ENCODE assay signal across 8 cellular contexts in the genomic region with DNA sequence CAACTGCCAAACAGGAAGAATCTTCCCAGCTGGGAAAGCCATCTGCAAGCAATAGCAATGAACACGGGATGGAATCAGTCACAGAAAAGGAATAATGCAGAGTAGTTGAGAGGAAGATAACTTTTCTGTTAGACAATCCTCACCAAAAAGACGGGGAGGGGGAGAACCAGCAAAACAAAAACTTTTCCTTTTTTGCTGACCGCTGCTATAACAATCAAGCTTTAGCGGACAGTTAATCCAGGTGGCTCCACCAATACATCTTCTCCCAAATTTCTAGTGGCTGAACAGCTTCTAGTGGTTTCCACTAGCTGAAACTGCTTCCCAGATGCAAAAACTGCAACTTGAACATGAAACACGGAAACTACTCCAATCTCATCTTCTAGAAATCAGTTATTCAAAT. TPM values are rescaled to one million over a fixed set of nuclear protein-coding genes. Genes with fewer than 3 reads are reported as not detected.
A peak's percentile ranks its signal among the peaks of the same experiment; 100 is the strongest.
DNase-seq lines count a peak whose midpoint lies in the region; ATAC-seq and TF ChIP-seq lines count a peak whose summit lies in the region.

No MANE protein-coding gene starts in this region.

- peaks cover 60 to 82% (median 67%) of the 10 kb centered on the region in 4 donors for H3K4me1 ChIP-seq in esophagus muscularis mucosa
- peaks cover 28% of the 10 kb centered on the region for H3K4me1 ChIP-seq in parathyroid adenoma

- H3K4me3 ChIP-seq in esophagus muscularis mucosa, result peak overlapping the region; percentile 90 to 97 (median 95)
- H3K4me3 ChIP-seq in parathyroid adenoma (ENCODE audit: low read depth, low read length), result peak overlapping the region; percentile 97

- TF ChIP-seq EP300 in esophagus muscularis mucosa (IDR thresholded peaks at IDR 0.05), result no peak

- H3K4me2 ChIP-seq in parathyroid adenoma (ENCODE audit: low read length), result peak overlapping the region; percentile 86

- H2AFZ ChIP-seq in parathyroid adenoma, result no peak overlapping the region

- H3K27me3 ChIP-seq in esophagus muscularis mucosa (peaks cover 0 to 7% (median 0%) of the 10 kb centered on the region in 4 donors), parathyroid adenoma (ENCODE audit: control insufficient read depth, insufficient read depth, low read length) (no peaks in the 10 kb centered on the region)

- WGBS in esophagus muscularis mucosa, result 5% methylated on average over 5 of the region's 5 CpGs

- H3K79me2 ChIP-seq in parathyroid adenoma, result peaks cover 66% of the 10 kb centered on the region

- no peak for ATAC-seq in HG03159 (IDR thresholded peaks at IDR 0.05; ENCODE audit: unreplicated experiment)
- no peak for ATAC-seq in GM19395 (IDR thresholded peaks at IDR 0.05; ENCODE audit: unreplicated experiment)

- TF ChIP-seq CTCF in esophagus muscularis mucosa (IDR thresholded peaks at IDR 0.05) (no peak), parathyroid adenoma (IDR thresholded peaks at IDR 0.05) (no peak)

- no peak for TF ChIP-seq POLR2A in esophagus muscularis mucosa (IDR thresholded peaks at IDR 0.05; ENCODE audit: low read depth)

- H3K27ac ChIP-seq in esophagus muscularis mucosa (replicated peaks in 1 of 4) (peak overlapping the region; percentile 89 to 96 (median 92)), parathyroid adenoma (no peak overlapping the region)

- peaks cover 0 to 33% (median 24%) of the 10 kb centered on the region in 4 donors for H3K36me3 ChIP-seq in esophagus muscularis mucosa
- no peaks in the 10 kb centered on the region for H3K36me3 ChIP-seq in parathyroid adenoma (ENCODE audit: control insufficient read depth, insufficient read depth, low read length)

- H3K9me3 ChIP-seq in esophagus muscularis mucosa (no peaks in the 10 kb centered on the region), parathyroid adenoma (ENCODE audit: control insufficient read depth, low read length) (no peaks in the 10 kb centered on the region)

- DNase-seq in EH (ENCODE audit: low read depth) (peak; percentile 27), RPMI8226 (peak; percentile 5), esophagus muscularis mucosa (ENCODE audit: extremely low spot score) (no peak), NCI-H146 treated with DMSO at 0.1 percent for 48 hours (lab: John Stamatoyannopoulos, UW; ENCODE audit: unreplicated experiment) (no peak)
- DNase-seq in stimulated activated CD4-positive, alpha-beta T cell treated with anti-CD3 and anti-CD28 coated beads, Interleukin-4, amount 100 ng/mL, for 1 hour, result no peak

- intact Hi-C loops in esophagus muscularis mucosa (cut with DNase I), result loop anchor here (5.0 kb wide), 1 partner anchor 51 kb away; no protein-coding TSS in a partner anchor

- H3K9ac ChIP-seq in parathyroid adenoma, result no peak overlapping the region

RNA-seq across cellular contexts. Expression of gene TMEM11, which starts 1.0 kb away (rescaled TPM):
- total RNA-seq in esophagus muscularis mucosa, result 10 to 100 TPM; 24.1 to 31.0 (median 26.0) TPM

RNA-seq across cellular contexts. Expression of gene NATD1, which starts 40.2 kb away (rescaled TPM):
- total RNA-seq in esophagus muscularis mucosa, result 10 to 100 TPM; 12.3 to 26.2 (median 18.1) TPM

Comparison
In these comparisons a context has a peak if more than half of its experiments do, and no peak if none do; other contexts are left out.
1. DNase-seq: peak in EH (single experiment) and RPMI8226 (single experiment); none in esophagus muscularis mucosa (single experiment), NCI-H146 treated with DMSO at 0.1 percent for 48 hours (single experiment) and stimulated activated CD4-positive, alpha-beta T cell treated with anti-CD3 and anti-CD28 coated beads, Interleukin-4, amount 100 ng/mL, for 1 hour (single experiment).